In genomic region chr11:109864161-109864661, GRCh38 we compare ENCODE assay signal across 11 cellular contexts.
DNase-seq lines count a peak whose midpoint lies in the region; ATAC-seq and TF ChIP-seq lines count a peak whose summit lies in the region.
"Had no signal": no experiment of that assay in that cellular context is flagged by ENCODE, and none has a peak within 500 bp of the region (broad histone marks: within the 10 kb centered on the region; RNA-seq: fewer than 3 reads in every experiment).

No MANE protein-coding gene starts in this region.

- no peak overlapping the region for H2AFZ ChIP-seq in OCI-LY3 (ENCODE audit: low read depth, low read length)

- no peak for TF ChIP-seq CTCF in OCI-LY3 (IDR thresholded peaks at IDR 0.05; ENCODE audit: low read depth, low read length)

- H3K36me3 Mint-ChIP-seq in activated CD4-positive, alpha-beta memory T cell treated with anti-CD3 and anti-CD28 coated beads for 36 hours = no peaks in the 10 kb centered on the region
- H3K36me3 Mint-ChIP-seq in activated CD4-positive, alpha-beta memory T cell treated with anti-CD3 and anti-CD28 coated beads, Interleukin-2, amount 10 ng/mL, durations not matched to agents 7 days and 5 days (ENCODE audit: low read depth) = no peaks in the 10 kb centered on the region
- peaks cover 0 to 5% of the 10 kb centered on the region in 2 donors for H3K36me3 Mint-ChIP-seq in stimulated activated naive B cell treated with anti-CD40 and anti-IgM and Interleukin-4, amounts not matched to agents 10 μg/mL and 1 μg/mL and 100 μg/mL, for 72 hours

- peak; percentile 12 for DNase-seq in activated CD4-positive, alpha-beta memory T cell treated with anti-CD3 and anti-CD28 coated beads for 36 hours
- no peak for DNase-seq in activated CD4-positive, alpha-beta memory T cell treated with anti-CD3 and anti-CD28 coated beads, Interleukin-2, amount 10 ng/mL, durations not matched to agents 7 days and 5 days
- DNase-seq in stimulated activated naive B cell treated with anti-CD40 and anti-IgM and Interleukin-4, amounts not matched to agents 10 μg/mL and 1 μg/mL and 100 μg/mL, for 72 hours = peak; percentile 82
- DNase-seq in NCI-H345 (lab: John Stamatoyannopoulos, UW) (no peak), hepatic stellate cell (ENCODE audit: low spot score) (no peak), inferior parietal cortex (ENCODE audit: extremely low spot score) (no peak)
- DNase-seq: amniotic stem cell, SIG-M5 had no signal

- H3K9me3 Mint-ChIP-seq in activated CD4-positive, alpha-beta memory T cell treated with anti-CD3 and anti-CD28 coated beads for 36 hours = no peaks in the 10 kb centered on the region
- H3K9me3 Mint-ChIP-seq in activated CD4-positive, alpha-beta memory T cell treated with anti-CD3 and anti-CD28 coated beads, Interleukin-2, amount 10 ng/mL, durations not matched to agents 7 days and 5 days = no peaks in the 10 kb centered on the region
- H3K9me3 Mint-ChIP-seq in stimulated activated naive B cell treated with anti-CD40 and anti-IgM and Interleukin-4, amounts not matched to agents 10 μg/mL and 1 μg/mL and 100 μg/mL, for 72 hours = peaks cover 4 to 7% of the 10 kb centered on the region in 2 donors

- H3K79me2 ChIP-seq in OCI-LY3 (ENCODE audit: low read length) = no peaks in the 10 kb centered on the region

- H3K9ac ChIP-seq in OCI-LY3 (ENCODE audit: low read length) = no peak overlapping the region; the same call in 1 of the 2 replicates

- no peaks in the 10 kb centered on the region for H3K4me1 Mint-ChIP-seq in activated CD4-positive, alpha-beta memory T cell treated with anti-CD3 and anti-CD28 coated beads for 36 hours (ENCODE audit: low read depth)
- H3K4me1 Mint-ChIP-seq in activated CD4-positive, alpha-beta memory T cell treated with anti-CD3 and anti-CD28 coated beads, Interleukin-2, amount 10 ng/mL, durations not matched to agents 7 days and 5 days = no peaks in the 10 kb centered on the region
- peaks cover 34 to 66% of the 10 kb centered on the region in 2 donors for H3K4me1 Mint-ChIP-seq in stimulated activated naive B cell treated with anti-CD40 and anti-IgM and Interleukin-4, amounts not matched to agents 10 μg/mL and 1 μg/mL and 100 μg/mL, for 72 hours

- H3K9me3 ChIP-seq in OCI-LY3 (ENCODE audit: insufficient read depth, low read length) = no peaks in the 10 kb centered on the region

- H3K4me3 Mint-ChIP-seq in activated CD4-positive, alpha-beta memory T cell treated with anti-CD3 and anti-CD28 coated beads for 36 hours = no peak overlapping the region
- H3K4me3 Mint-ChIP-seq in activated CD4-positive, alpha-beta memory T cell treated with anti-CD3 and anti-CD28 coated beads, Interleukin-2, amount 10 ng/mL, durations not matched to agents 7 days and 5 days = no peak overlapping the region
- peak overlapping the region; percentile 49 to 68 for H3K4me3 Mint-ChIP-seq in stimulated activated naive B cell treated with anti-CD40 and anti-IgM and Interleukin-4, amounts not matched to agents 10 μg/mL and 1 μg/mL and 100 μg/mL, for 72 hours

- peaks cover 5% of the 10 kb centered on the region; the same call in 1 of the 2 replicates for H3K27me3 ChIP-seq in OCI-LY3 (ENCODE audit: low read depth, low read length)

- POLR2A ChIA-PET in activated CD4-positive, alpha-beta memory T cell treated with anti-CD3 and anti-CD28 coated beads for 36 hours (lab: Charles Lee) = no interaction called here
- POLR2A ChIA-PET in activated CD4-positive, alpha-beta memory T cell treated with anti-CD3 and anti-CD28 coated beads, Interleukin-2, amount 10 ng/mL, durations not matched to agents 7 days and 5 days (lab: Charles Lee) = no interaction called here

- no peaks in the 10 kb centered on the region for H4K20me1 ChIP-seq in OCI-LY3 (ENCODE audit: insufficient read depth, low read length)

- CTCF ChIA-PET in activated CD4-positive, alpha-beta memory T cell treated with anti-CD3 and anti-CD28 coated beads for 36 hours (lab: Charles Lee) = no interaction called here
- CTCF ChIA-PET in activated CD4-positive, alpha-beta memory T cell treated with anti-CD3 and anti-CD28 coated beads, Interleukin-2, amount 10 ng/mL, durations not matched to agents 7 days and 5 days (lab: Charles Lee) = no interaction called here

- ATAC-seq in HG02798 (IDR thresholded peaks at IDR 0.05; ENCODE audit: poor library complexity, unreplicated experiment) = peak; percentile 92
- peak; percentile 91 to 92 for ATAC-seq in stimulated activated naive B cell treated with anti-CD40 and anti-IgM and Interleukin-4, amounts not matched to agents 10 μg/mL and 1 μg/mL and 100 μg/mL, for 72 hours (replicated peaks)

- H3K27me3 Mint-ChIP-seq in activated CD4-positive, alpha-beta memory T cell treated with anti-CD3 and anti-CD28 coated beads for 36 hours = no peaks in the 10 kb centered on the region
- H3K27me3 Mint-ChIP-seq in activated CD4-positive, alpha-beta memory T cell treated with anti-CD3 and anti-CD28 coated beads, Interleukin-2, amount 10 ng/mL, durations not matched to agents 7 days and 5 days = no peaks in the 10 kb centered on the region
- no peaks in the 10 kb centered on the region for H3K27me3 Mint-ChIP-seq in stimulated activated naive B cell treated with anti-CD40 and anti-IgM and Interleukin-4, amounts not matched to agents 10 μg/mL and 1 μg/mL and 100 μg/mL, for 72 hours

- H3K4me1 ChIP-seq in OCI-LY3 (ENCODE audit: low read length) = peaks cover 28% of the 10 kb centered on the region

- no peaks in the 10 kb centered on the region for H3K36me3 ChIP-seq in OCI-LY3 (replicated peaks; ENCODE audit: low read depth, low read length)

- no peak overlapping the region for H3K27ac Mint-ChIP-seq in activated CD4-positive, alpha-beta memory T cell treated with anti-CD3 and anti-CD28 coated beads for 36 hours
- H3K27ac Mint-ChIP-seq in activated CD4-positive, alpha-beta memory T cell treated with anti-CD3 and anti-CD28 coated beads, Interleukin-2, amount 10 ng/mL, durations not matched to agents 7 days and 5 days = no peak overlapping the region
- peak overlapping the region; percentile 93 for H3K27ac Mint-ChIP-seq in stimulated activated naive B cell treated with anti-CD40 and anti-IgM and Interleukin-4, amounts not matched to agents 10 μg/mL and 1 μg/mL and 100 μg/mL, for 72 hours

- peak overlapping the region; percentile 45 for H3K4me3 ChIP-seq in OCI-LY3 (ENCODE audit: low read length)

- peak overlapping the region; percentile 27; the same call in 1 of the 2 replicates for H3K27ac ChIP-seq in OCI-LY3 (ENCODE audit: low read length)
- H3K27ac ChIP-seq: HL-60 had no signal

- peak overlapping the region; percentile 74 for H3K4me2 ChIP-seq in OCI-LY3 (ENCODE audit: low read length)

- intact Hi-C loops in activated CD4-positive, alpha-beta memory T cell treated with anti-CD3 and anti-CD28 coated beads for 36 hours (cut with micrococcal nuclease) = no loop called here

Comparison
In these comparisons a context has a peak if more than half of its experiments do, and no peak if none do; other contexts are left out.
1. DNase-seq: peak in activated CD4-positive, alpha-beta memory T cell treated with anti-CD3 and anti-CD28 coated beads for 36 hours (single experiment) and stimulated activated naive B cell treated with anti-CD40 and anti-IgM and Interleukin-4, amounts not matched to agents 10 μg/mL and 1 μg/mL and 100 μg/mL, for 72 hours (single experiment); none in activated CD4-positive, alpha-beta memory T cell treated with anti-CD3 and anti-CD28 coated beads, Interleukin-2, amount 10 ng/mL, durations not matched to agents 7 days and 5 days (single experiment), NCI-H345 (single experiment), hepatic stellate cell (single experiment) and inferior parietal cortex (single experiment).
2. H3K4me3 Mint-ChIP-seq: peak in stimulated activated naive B cell treated with anti-CD40 and anti-IgM and Interleukin-4, amounts not matched to agents 10 μg/mL and 1 μg/mL and 100 μg/mL, for 72 hours (2 of 2); none in activated CD4-positive, alpha-beta memory T cell treated with anti-CD3 and anti-CD28 coated beads for 36 hours (single experiment) and activated CD4-positive, alpha-beta memory T cell treated with anti-CD3 and anti-CD28 coated beads, Interleukin-2, amount 10 ng/mL, durations not matched to agents 7 days and 5 days (single experiment).